17 cellular contexts compared by ENCODE assay signal in the genomic region with DNA sequence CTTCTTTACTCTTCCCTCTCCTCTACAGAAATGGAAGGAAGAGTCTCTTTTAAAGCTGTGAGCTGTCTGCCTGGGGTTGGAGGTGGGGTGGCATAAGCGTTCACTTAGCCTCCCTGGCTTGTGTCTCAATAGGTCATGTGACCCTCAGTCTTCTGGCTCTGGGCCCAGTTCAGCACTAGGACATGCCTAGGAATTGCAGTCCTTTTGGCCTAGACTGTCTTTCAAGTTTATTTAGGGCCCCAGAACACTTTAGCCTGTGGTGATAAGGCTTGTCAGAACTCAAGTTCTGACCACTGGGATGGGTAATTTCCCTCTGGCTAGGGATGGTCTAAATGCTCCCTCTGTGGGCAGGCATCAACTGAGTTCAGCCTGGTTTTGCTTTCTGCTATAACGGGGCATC. TPM values are rescaled to one million over a fixed set of nuclear protein-coding genes. Genes with fewer than 3 reads are reported as not detected.
DNase-seq lines count a peak whose midpoint lies in the region; ATAC-seq and TF ChIP-seq lines count a peak whose summit lies in the region.
"Had no signal": no experiment of that assay in that cellular context is flagged by ENCODE, and none has a peak within 500 bp of the region (broad histone marks: within the 10 kb centered on the region; RNA-seq: fewer than 3 reads in every experiment).

No MANE protein-coding gene starts in this region.

- TF ChIP-seq POLR2A in thyroid gland (IDR thresholded peaks at IDR 0.05) (no peak), transverse colon (IDR thresholded peaks at IDR 0.05) (no peak)

- no peaks in the 10 kb centered on the region for H3K36me3 ChIP-seq in hepatocyte (replicated peaks; ENCODE audit: insufficient read depth, low read depth)
- H3K36me3 ChIP-seq in thyroid gland = no peaks in the 10 kb centered on the region
- H3K36me3 ChIP-seq in transverse colon = no peaks in the 10 kb centered on the region
- H3K36me3 ChIP-seq: BLaER1 had no signal

- peak; percentile 1 for DNase-seq in NCI-H2029 (lab: John Stamatoyannopoulos, UW)
- no peak for DNase-seq in NCI-H2029 treated with DMSO at 0.1 percent for 48 hours (lab: John Stamatoyannopoulos, UW)
- peak; percentile 74 for DNase-seq in choroid plexus epithelial cell (ENCODE audit: low read depth)
- DNase-seq in hepatocyte (ENCODE audit: low spot score) = peak; percentile 29
- DNase-seq in thyroid gland = peak in 1 of 2 donors; percentile 2
- DNase-seq in NCI-H82 treated with DMSO at 0.1 percent for 48 hours (lab: John Stamatoyannopoulos, UW; ENCODE audit: unreplicated experiment) = no peak
- no peak for DNase-seq in transverse colon
- DNase-seq: 8988T; mammary epithelial cell; naive thymus-derived CD8-positive, alpha-beta T cell; NCI-H1092 treated with DMSO at 0.1 percent for 48 hours; NCI-H2171; stimulated activated naive B cell treated with anti-CD40 and anti-IgM and Interleukin-4, amounts not matched to agents 10 μg/mL and 1 μg/mL and 100 μg/mL, for 72 hours had no signal

- no peak overlapping the region for H2AFZ ChIP-seq in hepatocyte

- peak overlapping the region; percentile 62 for H3K27ac ChIP-seq in hepatocyte
- peak overlapping the region; percentile 11 to 70 (median 24) for H3K27ac ChIP-seq in thyroid gland
- H3K27ac ChIP-seq in transverse colon = no peak overlapping the region
- H3K27ac ChIP-seq: BLaER1 had no signal

- H3K79me2 ChIP-seq in hepatocyte = no peaks in the 10 kb centered on the region

- intact Hi-C loops in thyroid gland (cut with DNase I) = no loop called here
- intact Hi-C loops in transverse colon (cut with DNase I; ENCODE audit: low total_unique reads) = no loop called here

- H3K4me3 ChIP-seq in choroid plexus epithelial cell (ENCODE audit: low read depth, low read length) = no peak overlapping the region
- H3K4me3 ChIP-seq in hepatocyte = no peak overlapping the region
- no peak overlapping the region for H3K4me3 ChIP-seq in thyroid gland (replicated peaks in 1 of 3)
- no peak overlapping the region for H3K4me3 ChIP-seq in transverse colon
- H3K4me3 ChIP-seq: BLaER1 had no signal

- TF ChIP-seq EP300 in transverse colon (IDR thresholded peaks at IDR 0.05; ENCODE audit: low read depth) = no peak

- in situ Hi-C loops in transverse colon (cut with MboI; ENCODE audit: low pct_ligation_motif_present in 1 of 4, low pct_unique_long_range_greater_than_20kb in 1 of 4, low sequenced_read_pairs in 3 of 4) = no loop called here

- 52% methylated on average over 2 of the region's 2 CpGs for whole genome bisulfite sequencing in hepatocyte (ENCODE audit: low lambda C conversion rate, missing lambda C conversion rate)
- 58% methylated on average over 2 of the region's 2 CpGs; no CpG with 5 or more reads in 1 of the 2 donors for WGBS in thyroid gland, 2 donors
- 67% methylated on average over 2 of the region's 2 CpGs; no CpG with 5 or more reads in 1 of the 2 donors for WGBS in transverse colon (ENCODE audit: low coverage in 1 of 2), 2 donors

- peaks cover 3% of the 10 kb centered on the region for H3K4me1 ChIP-seq in hepatocyte (ENCODE audit: insufficient read depth)
- H3K4me1 ChIP-seq in thyroid gland = peaks cover 8 to 15% of the 10 kb centered on the region in 2 donors
- H3K4me1 ChIP-seq in transverse colon = no peaks in the 10 kb centered on the region
- H3K4me1 ChIP-seq: BLaER1 had no signal

- H3K27me3 ChIP-seq in hepatocyte (no peaks in the 10 kb centered on the region), thyroid gland (no peaks in the 10 kb centered on the region), transverse colon (no peaks in the 10 kb centered on the region)
- H3K27me3 ChIP-seq: BLaER1 had no signal

- no peaks in the 10 kb centered on the region for H4K20me1 ChIP-seq in hepatocyte (ENCODE audit: insufficient read depth, poor library complexity, severe bottlenecking)
- H4K20me1 ChIP-seq: BLaER1 had no signal

- H3K9me3 ChIP-seq in hepatocyte (ENCODE audit: low read depth) (no peaks in the 10 kb centered on the region), thyroid gland (no peaks in the 10 kb centered on the region), transverse colon (no peaks in the 10 kb centered on the region)

- ATAC-seq in GM19035 (IDR thresholded peaks at IDR 0.05; ENCODE audit: unreplicated experiment) = no peak
- ATAC-seq: activated T-helper 17 cell treated with anti-CD3 and anti-CD28 coated beads, Interleukin-2, amount 50 U/mL, for 72 hours; naive thymus-derived CD8-positive, alpha-beta T cell; stimulated activated naive B cell treated with anti-CD40 and anti-IgM and Interleukin-4, amounts not matched to agents 10 μg/mL and 1 μg/mL and 100 μg/mL, for 72 hours had no signal

- H3K9me2 ChIP-seq in hepatocyte (replicated peaks; ENCODE audit: insufficient read depth) = no peaks in the 10 kb centered on the region

- no peak overlapping the region for H3K4me2 ChIP-seq in hepatocyte
- H3K4me2 ChIP-seq: BLaER1 had no signal

- TF ChIP-seq CTCF in choroid plexus epithelial cell (conservative IDR thresholded peaks at IDR 0.05; ENCODE audit: low read depth, low read length) = peak; percentile 13
- no peak for TF ChIP-seq CTCF in hepatocyte (IDR thresholded peaks at IDR 0.05; ENCODE audit: poor library complexity)
- no peak for TF ChIP-seq CTCF in thyroid gland (IDR thresholded peaks at IDR 0.05)
- no peak for TF ChIP-seq CTCF in transverse colon (IDR thresholded peaks at IDR 0.05)

RNA-seq across cellular contexts. Expression of gene ARMCX4, which starts 34.3 kb away (rescaled TPM):
- total RNA-seq in hepatocyte = 5.0 and 8.3 TPM in 2 replicates
- polyA plus RNA-seq in hepatocyte = 5.2 and 6.2 TPM in 2 replicates
- 10 to 100 TPM; 12.1 to 21.6 (median 15.6) TPM for total RNA-seq in thyroid gland
- total RNA-seq in transverse colon = 10 to 100 TPM in 2 of 4 donors, 1 to 10 TPM in 2; 3.8 to 41.5 (median 10.6) TPM
- polyA plus RNA-seq: IgD-negative memory B cell had no signal

RNA-seq across cellular contexts. Expression of gene HNRNPH2, which starts 42.9 kb away (rescaled TPM):
- total RNA-seq in hepatocyte (74.4 and 76.0 TPM in 2 replicates), thyroid gland (10 to 100 TPM; 53.5 to 68.4 (median 67.5) TPM), transverse colon (10 to 100 TPM in 3 of 4 donors, 1 to 10 TPM in 1; 9.7 to 46.1 (median 33.2) TPM)
- polyA plus RNA-seq in hepatocyte = 103 and 112 TPM in 2 replicates

RNA-seq across cellular contexts. Expression of gene GLA, which starts 43.2 kb away (rescaled TPM):
- total RNA-seq in hepatocyte = 134 and 147 TPM in 2 replicates
- 86.4 and 96.5 TPM in 2 replicates for polyA plus RNA-seq in hepatocyte
- total RNA-seq in thyroid gland = 10 to 100 TPM; 16.5 to 37.5 (median 26.8) TPM
- total RNA-seq in transverse colon = 10 to 100 TPM in 2 of 4 donors, 1 to 10 TPM in 2; 1.4 to 20.8 (median 13.5) TPM

Comparison
In these comparisons a context has a peak if more than half of its experiments do, and no peak if none do; other contexts are left out.
1. DNase-seq: peak in NCI-H2029 (single experiment), choroid plexus epithelial cell (single experiment) and hepatocyte (single experiment); none in NCI-H2029 treated with DMSO at 0.1 percent for 48 hours (single experiment), NCI-H82 treated with DMSO at 0.1 percent for 48 hours (single experiment) and transverse colon (single experiment).
2. H3K27ac ChIP-seq: peak in hepatocyte (single experiment) and thyroid gland (3 of 3); none in transverse colon (0 of 4).